In the genomic region with DNA sequence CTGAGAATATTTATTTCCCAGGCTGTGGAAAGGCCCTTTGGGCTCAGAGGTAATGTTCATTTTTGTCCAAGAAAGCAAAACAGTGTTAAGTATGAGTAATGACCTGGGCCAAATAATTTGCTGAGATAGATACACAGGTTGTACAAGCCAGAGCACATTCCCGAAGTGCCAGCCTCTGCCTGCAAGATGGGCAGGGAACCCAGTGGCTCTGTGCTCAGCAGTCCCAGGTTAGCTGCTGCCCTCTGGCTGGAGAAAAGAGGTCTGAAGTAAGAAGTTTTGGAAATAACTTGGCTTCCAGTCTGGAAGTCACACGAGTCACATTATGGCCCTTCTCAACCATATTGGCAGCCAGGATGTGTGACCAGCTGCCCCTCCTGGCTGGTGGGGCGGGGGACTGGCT, we compare ENCODE assay signal across 1 cellular context.
TF ChIP-seq lines count a peak whose summit lies in the region.

No MANE protein-coding gene starts in this region.

TF ChIP-seq in K562, 482 proteins besides CTCF, POLR2A, EP300 and RAD21 (continued from another document):
- TF ChIP-seq POLR3A (IDR thresholded peaks at IDR 0.05; ENCODE audit: borderline replicate concordance, extremely low read depth, insufficient read depth, insufficient read length): no peak
